Comparison of ENCODE assay signal across 9 cellular contexts in genomic region chr11:20647976-20648565, GRCh38. TPM values are rescaled to one million over a fixed set of nuclear protein-coding genes. Genes with fewer than 3 reads are reported as not detected.
DNase-seq lines count a peak whose midpoint lies in the region; ATAC-seq, FAIRE-seq and TF ChIP-seq lines count a peak whose summit lies in the region.
"Had no signal": no experiment of that assay in that cellular context is flagged by ENCODE, and none has a peak within 500 bp of the region (broad histone marks: within the 10 kb centered on the region; RNA-seq: fewer than 3 reads in every experiment).

No MANE protein-coding gene starts in this region.

- BruUV-seq in Panc1 (replicated peaks; lab: Mats Ljungman, UMichigan) = no TSS peak

- H3K27me3 Mint-ChIP-seq in stimulated activated naive B cell treated with anti-CD40 and anti-IgM and Interleukin-4, amounts not matched to agents 10 μg/mL and 1 μg/mL and 100 μg/mL, for 72 hours = peaks cover 0 to 14% of the 10 kb centered on the region in 2 donors

- H3K4me3 Mint-ChIP-seq in stimulated activated naive B cell treated with anti-CD40 and anti-IgM and Interleukin-4, amounts not matched to agents 10 μg/mL and 1 μg/mL and 100 μg/mL, for 72 hours = no peak overlapping the region

- intact Hi-C loops in Panc1 (cut with micrococcal nuclease; ENCODE audit: unreplicated experiment) = loop anchor here (2.0 to 5.0 kb wide), 2 partner anchors 865 to 1504 kb away; no protein-coding TSS in a partner anchor

- no peak for FAIRE-seq in HTR-8/SVneo (lab: Jason Lieb, UNC)

- TF ChIP-seq CTCF in Panc1 (IDR thresholded peaks at IDR 0.05) = peak; percentile 88

- H3K27me3 ChIP-seq in Panc1 (ENCODE audit: control insufficient read depth, insufficient read depth, low read length) = peaks cover 4% of the 10 kb centered on the region

- no peaks in the 10 kb centered on the region for H3K9me3 Mint-ChIP-seq in stimulated activated naive B cell treated with anti-CD40 and anti-IgM and Interleukin-4, amounts not matched to agents 10 μg/mL and 1 μg/mL and 100 μg/mL, for 72 hours

- H3K4me3 ChIP-seq in Panc1 (ENCODE audit: low read depth in 2 of 2, low read length in 2 of 2) = no peak overlapping the region

- DNase-seq in DMS79 treated with DMSO at 0.1 percent for 48 hours (lab: John Stamatoyannopoulos, UW) (peak; percentile 74), HTR-8/SVneo (ENCODE audit: insufficient read length, low spot score) (peak; percentile 54), Panc1 (ENCODE audit: low read depth, low spot score) (peak; percentile 51), T47D (ENCODE audit: low read depth in 1 of 2, low spot score in 1 of 2) (peak; percentile 81), kidney tubule cell (ENCODE audit: low spot score) (peak; percentile 58)
- peak; percentile 16 for DNase-seq in stimulated activated naive B cell treated with anti-CD40 and anti-IgM and Interleukin-4, amounts not matched to agents 10 μg/mL and 1 μg/mL and 100 μg/mL, for 72 hours
- DNase-seq in activated effector memory CD4-positive, alpha-beta T cell treated with anti-CD3 and anti-CD28 coated beads, Interleukin-2, amount 50 U/mL, for 16 hours = no peak

- no peaks in the 10 kb centered on the region for H3K9me3 ChIP-seq in Panc1 (ENCODE audit: control insufficient read depth, insufficient read depth, low read depth, low read length)

- peaks cover 0 to 1% of the 10 kb centered on the region in 2 donors for H3K4me1 Mint-ChIP-seq in stimulated activated naive B cell treated with anti-CD40 and anti-IgM and Interleukin-4, amounts not matched to agents 10 μg/mL and 1 μg/mL and 100 μg/mL, for 72 hours

- in situ Hi-C loops in Panc1 (cut with HindIII; ENCODE audit: low pct_unique_long_range_greater_than_20kb, low sequenced_read_pairs) (no loop called here), T47D (cut with HindIII; ENCODE audit: low pct_unique_long_range_greater_than_20kb, low sequenced_read_pairs) (no loop called here)

- no peaks in the 10 kb centered on the region; the same call in 1 of the 2 replicates for H3K4me1 ChIP-seq in Panc1 (ENCODE audit: control insufficient read depth, insufficient read depth, low read length)

- CTCF ChIA-PET in Panc1 (lab: Charles Lee) = no interaction called here

- no peaks in the 10 kb centered on the region for H3K36me3 Mint-ChIP-seq in stimulated activated naive B cell treated with anti-CD40 and anti-IgM and Interleukin-4, amounts not matched to agents 10 μg/mL and 1 μg/mL and 100 μg/mL, for 72 hours

- POLR2A ChIA-PET in Panc1 (lab: Charles Lee) = no interaction called here

- H3K36me3 ChIP-seq in Panc1 (ENCODE audit: control insufficient read depth, insufficient read depth, low read length) = no peaks in the 10 kb centered on the region

- ATAC-seq in GM19328 (IDR thresholded peaks at IDR 0.05; ENCODE audit: unreplicated experiment) (peak; percentile 67), Panc1 (peak; percentile 82)
- peak; percentile 36 to 39 for ATAC-seq in stimulated activated naive B cell treated with anti-CD40 and anti-IgM and Interleukin-4, amounts not matched to agents 10 μg/mL and 1 μg/mL and 100 μg/mL, for 72 hours (replicated peaks)

- H3K27ac Mint-ChIP-seq in stimulated activated naive B cell treated with anti-CD40 and anti-IgM and Interleukin-4, amounts not matched to agents 10 μg/mL and 1 μg/mL and 100 μg/mL, for 72 hours = no peak overlapping the region

- no peak overlapping the region for H3K27ac ChIP-seq in Panc1 (ENCODE audit: low read length)

RNA-seq across cellular contexts. Expression of gene NELL1, which starts 21.3 kb away (rescaled TPM):
- not detected for total RNA-seq in Panc1 (2021; ENCODE audit: unreplicated experiment)
- polyA plus RNA-seq in Panc1 (2012; ENCODE audit: insufficient read length) = not detected

RNA-seq across cellular contexts. Expression of gene SLC6A5, which starts 48.7 kb away (rescaled TPM):
- not detected for total RNA-seq in Panc1 (2021; ENCODE audit: unreplicated experiment)
- not detected for polyA plus RNA-seq in Panc1 (2012; ENCODE audit: insufficient read length)
- polyA plus RNA-seq: adipose tissue had no signal
